Comparison of ENCODE assay signal across 8 cellular contexts in genomic region chr3:128878011-128878457, GRCh38. TPM values are rescaled to one million over a fixed set of nuclear protein-coding genes. Genes with fewer than 3 reads are reported as not detected.
DNase-seq lines count a peak whose midpoint lies in the region; ATAC-seq, FAIRE-seq and TF ChIP-seq lines count a peak whose summit lies in the region.

No MANE protein-coding gene starts in this region.

- no peaks in the 10 kb centered on the region for H3K27me3 Mint-ChIP-seq in Caco-2 (ENCODE audit: insufficient read depth, unreplicated experiment)

- H3K4me1 Mint-ChIP-seq in Caco-2 (ENCODE audit: low read depth, unreplicated experiment) = peaks cover 30% of the 10 kb centered on the region

- CTCF ChIA-PET in Caco-2 (lab: Charles Lee) (interaction anchor here (1.0 to 3.1 kb wide), 3 partner anchors 73 to 198 kb away, joined by 3 to 14 read pairs (median 5); no protein-coding TSS in a partner anchor), PC-3 (lab: Charles Lee) (no interaction called here)

- peak overlapping the region; percentile 100 for H3K4me2 ChIP-seq in PC-3 (ENCODE audit: low read length)

- ATAC-seq in PC-3 (no peak), pancreas (no peak), HG02588 (IDR thresholded peaks at IDR 0.05; ENCODE audit: unreplicated experiment) (no peak), GM19324 (IDR thresholded peaks at IDR 0.05; ENCODE audit: low FRiP score, unreplicated experiment) (no peak)

- no peaks in the 10 kb centered on the region for H4K20me1 ChIP-seq in PC-3 (ENCODE audit: low read length)

- no peaks in the 10 kb centered on the region for H3K9me3 ChIP-seq in Caco-2
- H3K9me3 ChIP-seq in PC-3 (ENCODE audit: low read length) = no peaks in the 10 kb centered on the region
- no peaks in the 10 kb centered on the region for H3K9me3 ChIP-seq in pancreas

- no peak overlapping the region; the same call in 1 of the 2 replicates for H2AFZ ChIP-seq in PC-3 (ENCODE audit: low read length)

- 66% methylated on average over 7 of the region's 7 CpGs for WGBS in pancreas, 2 donors

- H3K4me1 ChIP-seq in Caco-2 (peaks cover 22% of the 10 kb centered on the region), PC-3 (ENCODE audit: insufficient read depth, low read length) (peaks cover 36% of the 10 kb centered on the region), pancreas (peaks cover 6 to 32% (median 22%) of the 10 kb centered on the region in 3 donors)

- H3K9me2 ChIP-seq in PC-3 (replicated peaks; ENCODE audit: low read length) = no peaks in the 10 kb centered on the region

- peak overlapping the region; percentile 79 for H3K4me3 Mint-ChIP-seq in Caco-2 (ENCODE audit: unreplicated experiment)

- H3K27me3 ChIP-seq in Caco-2 (replicated peaks; ENCODE audit: control insufficient read depth, insufficient read depth, low read length) (no peaks in the 10 kb centered on the region), PC-3 (ENCODE audit: low read length) (no peaks in the 10 kb centered on the region), pancreas (no peaks in the 10 kb centered on the region)

- intact Hi-C loops in Caco-2 (cut with micrococcal nuclease; ENCODE audit: unreplicated experiment) = no loop called here
- intact Hi-C loops in PC-3 (cut with micrococcal nuclease) = no loop called here
- intact Hi-C loops in pancreas (cut with DNase I) = no loop called here

- peaks cover 40% of the 10 kb centered on the region for H3K36me3 Mint-ChIP-seq in Caco-2 (ENCODE audit: insufficient read depth, unreplicated experiment)

- peak overlapping the region; percentile 100 for H3K9ac ChIP-seq in PC-3 (ENCODE audit: low read length)

- TF ChIP-seq CTCF in Caco-2 (IDR thresholded peaks at IDR 0.05; ENCODE audit: insufficient read depth in 1 of 2, low read depth in 1 of 2, low read length in 1 of 2, severe bottlenecking in 1 of 2, unreplicated experiment in 1 of 2) (no peak), PC-3 (conservative IDR thresholded peaks at IDR 0.05; ENCODE audit: low read depth, low read length) (no peak), epithelial cell of esophagus (IDR thresholded peaks at IDR 0.05; ENCODE audit: insufficient read depth, low read depth, low read length, missing control alignments) (no peak), pancreas (IDR thresholded peaks at IDR 0.05) (no peak)

- H3K27ac Mint-ChIP-seq in Caco-2 (ENCODE audit: unreplicated experiment) = peak overlapping the region; percentile 87

- no peak for DNase-seq in Caco-2
- no peak for DNase-seq in PC-3
- no peak for DNase-seq in epithelial cell of esophagus (ENCODE audit: low read depth)
- DNase-seq in pancreas = no peak
- no peak for DNase-seq in SW 1271 (lab: John Stamatoyannopoulos, UW)
- DNase-seq in NCI-H2196 treated with DMSO at 0.1 percent for 48 hours (lab: John Stamatoyannopoulos, UW; ENCODE audit: unreplicated experiment) = no peak

- BruUV-seq in Caco-2 (replicated peaks; lab: Mats Ljungman, UMichigan) (no TSS peak), PC-3 (replicated peaks; lab: Mats Ljungman, UMichigan) (no TSS peak)

- no peak for FAIRE-seq in pancreas (lab: Jason Lieb, UNC)

- H3K36me3 ChIP-seq in Caco-2 (ENCODE audit: control insufficient read depth, insufficient read depth, low read length) = peaks cover 2% of the 10 kb centered on the region
- no peaks in the 10 kb centered on the region; the same call in 1 of the 2 replicates for H3K36me3 ChIP-seq in PC-3 (ENCODE audit: low read depth, low read length)
- H3K36me3 ChIP-seq in pancreas = no peaks in the 10 kb centered on the region

- POLR2A ChIA-PET in Caco-2 (lab: Charles Lee) = interaction anchor here (1.2 to 1.9 kb wide), 2 partner anchors 197 to 228 kb away, joined by 3 to 12 read pairs; no protein-coding TSS in a partner anchor
- POLR2A ChIA-PET in PC-3 (lab: Charles Lee; ENCODE audit: unreplicated experiment) = no interaction called here

- H3K4me3 ChIP-seq in Caco-2 (ENCODE audit: low read depth, low read length) (peak overlapping the region; percentile 82), PC-3 (ENCODE audit: low read length) (peak overlapping the region; percentile 99), epithelial cell of esophagus (ENCODE audit: low read length) (peak overlapping the region; percentile 98), pancreas (peak overlapping the region in 3 of 4 donors; percentile 75 to 83 (median 80))

- H3F3A ChIP-seq in PC-3 (ENCODE audit: low read length, unreplicated experiment) = no peaks in the 10 kb centered on the region

- H3K27ac ChIP-seq in PC-3 (ENCODE audit: low read length) (no peak overlapping the region), pancreas (peak overlapping the region in 2 of 4 donors; percentile 74 to 86)

- peaks cover 50% of the 10 kb centered on the region for H3K79me2 ChIP-seq in PC-3 (ENCODE audit: low read length)

- no peaks in the 10 kb centered on the region for H3K9me3 Mint-ChIP-seq in Caco-2 (ENCODE audit: unreplicated experiment)

RNA-seq across cellular contexts. Expression of gene ACAD9, which starts 1.4 kb away (rescaled TPM):
- total RNA-seq in Caco-2 (2022) (60.0 and 60.7 TPM in 2 replicates), PC-3 (2014; rRNA removed) (38.2 and 38.6 TPM in 2 replicates), pancreas (10 to 100 TPM; 18.0 to 26.7 (median 22.3) TPM)
- polyA plus RNA-seq in pancreas = 10 to 100 TPM; 28.5 to 30.5 TPM
